In genomic region chr1:19771350-19771749, GRCh38 we compare ENCODE assay signal across 21 cellular contexts. TPM values are rescaled to one million over a fixed set of nuclear protein-coding genes. Genes with fewer than 3 reads are reported as not detected.
DNase-seq lines count a peak whose midpoint lies in the region; ATAC-seq, FAIRE-seq and TF ChIP-seq lines count a peak whose summit lies in the region.
"Had no signal": no experiment of that assay in that cellular context is flagged by ENCODE, and none has a peak within 500 bp of the region (broad histone marks: within the 10 kb centered on the region; RNA-seq: fewer than 3 reads in every experiment).

No MANE protein-coding gene starts in this region.

- POLR2A ChIA-PET in K562 (lab: Yijun Ruan, JAX): interaction anchor here (1.2 kb wide), 1 partner anchor 16 kb away, joined by 3 read pairs; no protein-coding TSS in a partner anchor

- H3K36me3 ChIP-seq in K562 (ENCODE audit: control insufficient read depth, insufficient read depth, low read length) (no peaks in the 10 kb centered on the region), aorta (ENCODE audit: control insufficient read depth in 1 of 2, insufficient read depth in 2 of 2, low read length in 1 of 2) (peaks cover 2 to 4% of the 10 kb centered on the region in 2 donors)

- H3K9me1 ChIP-seq in K562 (ENCODE audit: control insufficient read depth, insufficient read depth, low read length): no peaks in the 10 kb centered on the region

- no peaks in the 10 kb centered on the region for H3K79me2 ChIP-seq in K562 (ENCODE audit: control insufficient read depth, insufficient read depth, low read length)

- no peak overlapping the region for H3K4me2 ChIP-seq in K562 (ENCODE audit: insufficient read depth, low read length)
- H3K4me2 ChIP-seq: GM23338 had no signal

- H2AFZ ChIP-seq in K562 (ENCODE audit: low read depth, low read length): no peak overlapping the region
- H2AFZ ChIP-seq: GM23338 had no signal

- TF ChIP-seq POLR2A in K562 (conservative IDR thresholded peaks at IDR 0.05): no peak

- H3K4me3 ChIP-seq in K562: no peak overlapping the region
- no peak overlapping the region for H3K4me3 ChIP-seq in aorta (ENCODE audit: low read length in 2 of 2)
- H3K4me3 ChIP-seq: GM23338 had no signal

- BruUV-seq in K562 (replicated peaks; lab: Mats Ljungman, UMichigan): no TSS peak

- intact Hi-C loops in K562 (cut with micrococcal nuclease) (no loop called here), posterior vena cava (cut with DNase I) (no loop called here), aorta (cut with DNase I) (no loop called here)

- in situ Hi-C loops in K562 (cut with MboI): no loop called here

- no peak for TF ChIP-seq EP300 in K562 (IDR thresholded peaks at IDR 0.05; ENCODE audit: low read length)

- ATAC-seq in K562 (no peak), GM21717 (IDR thresholded peaks at IDR 0.05; ENCODE audit: unreplicated experiment) (no peak), aorta (ENCODE audit: low FRiP score) (no peak)

- FAIRE-seq in K562 (lab: Jason Lieb, UNC): peak; percentile 48
- FAIRE-seq: G401.6, GM12891, GM18507, H54 had no signal

- H3K4me1 ChIP-seq in K562 (replicated peaks in 1 of 2; ENCODE audit: control insufficient read depth in 2 of 2, insufficient read depth in 2 of 2, low read length in 2 of 2): 0 out of 5 replicates have a peak, but pooled peaks cover 0 to 2% of the 10 kb centered on the region in 2 experiments
- no peaks in the 10 kb centered on the region for H3K4me1 ChIP-seq in aorta (ENCODE audit: control insufficient read depth in 1 of 2, insufficient read depth in 2 of 2, low read length in 2 of 2)

- H3K9me3 ChIP-seq in K562 (replicated peaks; ENCODE audit: control insufficient read depth, insufficient read depth, low read depth, low read length): no peaks in the 10 kb centered on the region
- H3K9me3 ChIP-seq in aorta (ENCODE audit: control insufficient read depth, low read length): no peaks in the 10 kb centered on the region

- H3K27ac ChIP-seq in K562 (ENCODE audit: extremely low read depth, low read depth, low read length) (no peak overlapping the region), aorta (ENCODE audit: low read depth in 1 of 2, low read length in 2 of 2) (no peak overlapping the region)
- H3K27ac ChIP-seq: HL-60 had no signal

- H3K27me3 ChIP-seq in K562 (ENCODE audit: control insufficient read depth in 2 of 2, insufficient read depth in 2 of 2, low read length in 2 of 2) (peaks cover 34 to 66% of the 10 kb centered on the region in 2 experiments), aorta (ENCODE audit: control insufficient read depth in 1 of 2, insufficient read depth in 2 of 2, low read length in 1 of 2) (no peaks in the 10 kb centered on the region)

- DNase-seq in NCI-H82 (lab: John Stamatoyannopoulos, UW): peak; percentile 33
- no peak for DNase-seq in NCI-H82 treated with DMSO at 0.1 percent for 48 hours (lab: John Stamatoyannopoulos, UW; ENCODE audit: unreplicated experiment)
- DNase-seq in K562 (ENCODE audit: extremely low read depth in 1 of 4, low spot score in 3 of 4): no peak
- peak; percentile 70 for DNase-seq in posterior vena cava (ENCODE audit: low spot score)
- DNase-seq in aorta: no peak
- no peak for DNase-seq in NCI-H2029 treated with DMSO at 0.1 percent for 48 hours (lab: John Stamatoyannopoulos, UW)
- DNase-seq: 8988T; CD4-positive, CD25-positive, alpha-beta regulatory T cell; CD8-positive, alpha-beta memory T cell; COR-L47; HCEC 1CT had no signal

- CTCF ChIA-PET in K562 (lab: Yijun Ruan, JAX; ENCODE audit: low intra/inter-chr PET ratio): no interaction called here

- no peak for TF ChIP-seq RAD21 in K562 (CRISPR knock-in tag; conservative IDR thresholded peaks at IDR 0.05 in 1 of 2, IDR thresholded peaks at IDR 0.05 in 1 of 2)

- H4K20me1 ChIP-seq in K562 (replicated peaks; ENCODE audit: control insufficient read depth, insufficient read depth, low read length): peaks cover 2% of the 10 kb centered on the region; the same call in 1 of the 2 replicates

- H3K9ac ChIP-seq in K562 (ENCODE audit: insufficient read depth in 1 of 2, low read depth in 2 of 2, low read length in 2 of 2): no peak overlapping the region

- WGBS in K562 (ENCODE audit: insufficient coverage, low coverage, missing lambda C conversion rate): under 1% methylated on average over 6 of the region's 6 CpGs
- 90 to 92% methylated on average over 6 of the region's 6 CpGs for WGBS in aorta, 2 donors

- TF ChIP-seq CTCF in K562 (IDR thresholded peaks at IDR 0.05 in 2 of 3, conservative IDR thresholded peaks at IDR 0.05 in 1 of 3; ENCODE audit: insufficient read depth in 2 of 3, low read depth in 1 of 3, low read length in 3 of 3): no peak

TF ChIP-seq in K562, 482 proteins besides CTCF, POLR2A, EP300 and RAD21:
- no peak for TF ChIP-seq HNRNPH1 (optimal IDR thresholded peaks at IDR 0.05; ENCODE audit: low read depth, low read length)
- TF ChIP-seq BHLHE40 (IDR thresholded peaks at IDR 0.05; ENCODE audit: low read length): peak; percentile 74

RNA-seq across cellular contexts. Expression of gene TMCO4, which starts 28.4 kb away (rescaled TPM):
- 0.67 and 1.3 TPM in 2 replicates for total RNA-seq in K562 (2011; cell fraction: chromatin; rRNA removed; ENCODE audit: low replicate concordance)
- 0.66 and 1.2 TPM in 2 replicates for total RNA-seq in K562 (2011; cell fraction: nucleolus; rRNA removed)
- total RNA-seq in K562 (2011; cell fraction: nucleoplasm; rRNA removed): 0.59 TPM in 1 of 2 replicates, not detected in the other
- total RNA-seq in K562 (2014; rRNA removed): 2.1 and 3.3 TPM in 2 replicates
- 0.91 and 1.4 TPM in 2 replicates for total RNA-seq in K562 (2014; rRNA removed; fragmentation: Illumina TruSeq; extraction: Trizol)
- 1.6 and 2.0 TPM in 2 replicates for total RNA-seq in K562 (2015; rRNA removed; fragmentation: Illumina TruSeq; extraction: Trizol)
- 1.2 and 2.1 TPM in 2 replicates for total RNA-seq in K562 (2021)
- 0.27 and 0.57 TPM in 2 replicates for polyA plus RNA-seq in K562 (2011; rRNA removed)
- polyA plus RNA-seq in K562 (2011; cell fraction: cytosol; rRNA removed): 0.13 and 0.94 TPM in 2 replicates
- polyA plus RNA-seq in K562 (2011; cell fraction: nucleus; rRNA removed): 0.45 and 1.5 TPM in 2 replicates
- 1.3 and 3.3 TPM in 2 replicates for polyA plus RNA-seq in K562 (2012)
- polyA plus RNA-seq in K562 (2014; fragmentation: Illumina TruSeq; extraction: Trizol): 1.4 and 1.7 TPM in 2 replicates
- polyA plus RNA-seq in K562 (2014; fragmentation: Nextera tagmentation; extraction: Ambion mirVana): under 1 TPM; 0.06 to 0.21 TPM
- 1.9 and 3.2 TPM in 2 replicates for polyA plus RNA-seq in K562 (2014; rRNA removed)
- 0.07 and 0.15 TPM in 2 replicates for polyA minus RNA-seq in K562 (2011; rRNA and poly(A)+ RNA removed)
- not detected in 2 replicates for polyA minus RNA-seq in K562 (2011; cell fraction: cytosol; rRNA and poly(A)+ RNA removed)
- polyA minus RNA-seq in K562 (2011; cell fraction: nucleus; rRNA and poly(A)+ RNA removed): 0.54 and 0.56 TPM in 2 replicates
- 10 to 100 TPM; 12.3 to 13.2 TPM for total RNA-seq in posterior vena cava
- total RNA-seq in aorta: 10 to 100 TPM; 33.1 to 37.1 TPM
- 10 to 100 TPM; 18.7 to 22.7 TPM for polyA plus RNA-seq in aorta

RNA-seq across cellular contexts. Expression of gene RNF186, which starts 43.7 kb away (rescaled TPM):
- total RNA-seq in K562 (2011; cell fraction: chromatin; rRNA removed; ENCODE audit: low replicate concordance): not detected in 2 replicates
- not detected in 2 replicates for total RNA-seq in K562 (2011; cell fraction: nucleolus; rRNA removed)
- not detected in 2 replicates for total RNA-seq in K562 (2011; cell fraction: nucleoplasm; rRNA removed)
- total RNA-seq in K562 (2014; rRNA removed) (not detected in 2 replicates), K562 (2014; rRNA removed; fragmentation: Illumina TruSeq; extraction: Trizol) (not detected in 2 replicates), K562 (2015; rRNA removed; fragmentation: Illumina TruSeq; extraction: Trizol) (not detected in 2 replicates), K562 (2021) (not detected in 2 replicates), posterior vena cava (not detected), aorta (not detected)
- polyA plus RNA-seq in K562 (2011; rRNA removed) (not detected in 2 replicates), K562 (2014; fragmentation: Illumina TruSeq; extraction: Trizol) (not detected in 2 replicates), K562 (2014; fragmentation: Nextera tagmentation; extraction: Ambion mirVana) (not detected), K562 (2014; rRNA removed) (not detected in 2 replicates), aorta (1 to 10 TPM in 1 of 2 donors, not detected in 1; 8.0 TPM)
- not detected in 2 replicates for polyA plus RNA-seq in K562 (2011; cell fraction: cytosol; rRNA removed)
- not detected in 2 replicates for polyA plus RNA-seq in K562 (2011; cell fraction: nucleus; rRNA removed)
- not detected in 2 replicates for polyA plus RNA-seq in K562 (2012)
- polyA minus RNA-seq in K562 (2011; rRNA and poly(A)+ RNA removed): not detected in 2 replicates
- not detected in 2 replicates for polyA minus RNA-seq in K562 (2011; cell fraction: cytosol; rRNA and poly(A)+ RNA removed)
- polyA minus RNA-seq in K562 (2011; cell fraction: nucleus; rRNA and poly(A)+ RNA removed): not detected in 2 replicates
- total RNA-seq: A673; CD4-positive, CD25-positive, alpha-beta regulatory T cell; CD8-positive, alpha-beta memory T cell; GM23338; HT1080 had no signal
- polyA plus RNA-seq: AG04450; CD4-positive, CD25-positive, alpha-beta regulatory T cell; CD8-positive, alpha-beta memory T cell; GM23338 had no signal

Comparison
In these comparisons a context has a peak if more than half of its experiments do, and no peak if none do; other contexts are left out.
1. DNase-seq: peak in NCI-H82 (single experiment) and posterior vena cava (single experiment); none in NCI-H82 treated with DMSO at 0.1 percent for 48 hours (single experiment), K562 (0 of 4), aorta (0 of 2) and NCI-H2029 treated with DMSO at 0.1 percent for 48 hours (single experiment).